In the genomic region with DNA sequence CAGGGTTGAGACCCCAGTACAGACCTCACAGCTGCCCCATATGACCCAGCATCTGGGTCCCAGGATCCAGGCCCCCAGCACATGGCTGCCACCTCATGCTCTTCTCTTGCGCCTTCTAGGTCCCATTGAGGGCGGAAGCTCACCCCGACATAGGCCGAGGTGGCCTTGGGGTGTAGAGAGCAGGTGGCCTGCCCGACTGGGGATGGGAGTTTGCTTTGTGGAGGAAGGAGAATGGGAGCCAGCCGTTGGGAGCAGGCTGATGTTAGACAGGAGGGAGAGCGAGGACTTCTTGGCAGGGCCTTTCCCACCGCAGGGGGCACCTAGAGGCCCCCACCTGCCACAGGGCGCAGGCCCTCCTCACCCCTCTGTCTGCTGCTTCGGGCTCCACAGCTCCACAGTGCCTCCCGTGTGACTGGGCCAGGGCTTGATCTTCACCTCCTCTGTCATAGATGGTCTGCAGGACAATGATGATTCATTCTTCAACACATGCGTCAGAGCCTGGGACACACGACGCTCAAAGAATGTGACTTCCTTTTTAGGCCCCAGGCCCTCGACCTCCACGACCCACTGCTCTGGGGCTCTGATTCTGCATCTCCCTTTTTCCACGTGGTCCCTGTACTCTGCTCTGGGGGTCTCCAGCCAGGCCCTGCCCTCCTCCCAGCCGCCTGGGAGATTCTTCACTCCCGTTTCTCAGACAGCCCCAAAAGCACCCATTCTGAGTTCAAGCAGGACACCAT, we compare ENCODE assay signal across 16 cellular contexts.
A peak's percentile ranks its signal among the peaks of the same experiment; 100 is the strongest.
DNase-seq lines count a peak whose midpoint lies in the region; ATAC-seq, FAIRE-seq and TF ChIP-seq lines count a peak whose summit lies in the region.
"Had no signal": no experiment of that assay in that cellular context is flagged by ENCODE, and none has a peak within 500 bp of the region (broad histone marks: within the 10 kb centered on the region; RNA-seq: fewer than 3 reads in every experiment).

No MANE protein-coding gene starts in this region.

- H3K9me3 ChIP-seq in mammary epithelial cell (replicated peaks; ENCODE audit: insufficient read depth, low read length), result no peaks in the 10 kb centered on the region
- no peaks in the 10 kb centered on the region for H3K9me3 ChIP-seq in CD4-positive, alpha-beta T cell (ENCODE audit: control insufficient read depth, low read length)
- H3K9me3 ChIP-seq: esophagus muscularis mucosa, pancreas, Peyer's patch, upper lobe of left lung had no signal

- no peaks in the 10 kb centered on the region for H3K79me2 ChIP-seq in mammary epithelial cell (ENCODE audit: insufficient read depth, low read length)

- peaks cover 14% of the 10 kb centered on the region for H3K4me1 ChIP-seq in mammary epithelial cell (ENCODE audit: insufficient read depth, low read length)
- H3K4me1 ChIP-seq: esophagus muscularis mucosa, pancreas, Peyer's patch, upper lobe of left lung had no signal

- H3K27me3 ChIP-seq in mammary epithelial cell (ENCODE audit: insufficient read depth, low read length), result no peaks in the 10 kb centered on the region
- H3K27me3 ChIP-seq in CD4-positive, alpha-beta T cell (ENCODE audit: control insufficient read depth, insufficient read depth, low read length), result peaks cover 4% of the 10 kb centered on the region
- H3K27me3 ChIP-seq: esophagus muscularis mucosa, pancreas, Peyer's patch, upper lobe of left lung had no signal

- H3K9ac ChIP-seq in mammary epithelial cell (ENCODE audit: insufficient read depth, low read length), result no peak overlapping the region

- in situ Hi-C loops in mammary epithelial cell (cut with MboI; ENCODE audit: low sequenced_read_pairs in 2 of 2), result no loop called here

- no peaks in the 10 kb centered on the region for H3K9me3 Mint-ChIP-seq in MCF 10A (ENCODE audit: unreplicated experiment)
- H3K9me3 Mint-ChIP-seq in CD4-positive, alpha-beta T cell, result no peaks in the 10 kb centered on the region
- H3K9me3 Mint-ChIP-seq: memory B cell had no signal

- BruUV-seq in MCF 10A (replicated peaks; lab: Mats Ljungman, UMichigan) (no TSS peak), mammary epithelial cell (replicated peaks; lab: Mats Ljungman, UMichigan) (no TSS peak)

- no peak for TF ChIP-seq CTCF in MCF 10A (IDR thresholded peaks at IDR 0.05; ENCODE audit: unreplicated experiment)
- TF ChIP-seq CTCF in mammary epithelial cell (conservative IDR thresholded peaks at IDR 0.05 in 1 of 2, IDR thresholded peaks at IDR 0.05 in 1 of 2; ENCODE audit: extremely low read depth in 1 of 2, insufficient read depth in 1 of 2, low read depth in 1 of 2, low read length in 2 of 2), result no peak
- TF ChIP-seq CTCF in fibroblast of pulmonary artery (IDR thresholded peaks at IDR 0.05; ENCODE audit: low read length, missing control alignments), result no peak
- no peak for TF ChIP-seq CTCF in CD4-positive, alpha-beta T cell (IDR thresholded peaks at IDR 0.05)

- CTCF ChIA-PET in MCF 10A (lab: Yijun Ruan, JAX) (interaction anchor here (0.7 kb wide), 1 partner anchor 45 kb away, joined by 3 read pairs; no protein-coding TSS in a partner anchor), mammary epithelial cell (lab: Charles Lee; ENCODE audit: low non-redundant PET) (no interaction called here)
- CTCF ChIA-PET in CD4-positive, alpha-beta T cell (lab: Charles Lee), result no interaction called here

- H3K4me2 ChIP-seq in mammary epithelial cell (ENCODE audit: insufficient read depth, low read depth, low read length), result no peak overlapping the region

- H3K4me3 Mint-ChIP-seq in MCF 10A (ENCODE audit: unreplicated experiment), result no peak overlapping the region
- no peak overlapping the region for H3K4me3 Mint-ChIP-seq in CD4-positive, alpha-beta T cell
- H3K4me3 Mint-ChIP-seq: memory B cell had no signal

- no peaks in the 10 kb centered on the region for H3K27me3 Mint-ChIP-seq in MCF 10A (ENCODE audit: insufficient read depth, unreplicated experiment)
- peaks cover 8% of the 10 kb centered on the region for H3K27me3 Mint-ChIP-seq in CD4-positive, alpha-beta T cell

- no peak overlapping the region for H2AFZ ChIP-seq in mammary epithelial cell (ENCODE audit: low read depth, low read length)

- H4K20me1 ChIP-seq in mammary epithelial cell (ENCODE audit: insufficient read depth, low read length), result no peaks in the 10 kb centered on the region

- no peak for FAIRE-seq in urothelium cell line (lab: Jason Lieb, UNC)
- FAIRE-seq: D721Med, pancreas, TTC549 had no signal

- dilution Hi-C loops in mammary epithelial cell (cut with HindIII; ENCODE audit: low sequenced_read_pairs), result no loop called here

- WGBS in mammary epithelial cell (ENCODE audit: low coverage, missing lambda C conversion rate), result 90% methylated on average over 17 of the region's 19 CpGs

- peak overlapping the region; percentile 29 for H3K27ac Mint-ChIP-seq in MCF 10A (ENCODE audit: low read depth, unreplicated experiment)
- H3K27ac Mint-ChIP-seq in CD4-positive, alpha-beta T cell, result no peak overlapping the region
- H3K27ac Mint-ChIP-seq: activated naive CD4-positive, alpha-beta T cell treated with anti-CD3 and anti-CD28 coated beads, Interleukin-2, amount 50 U/mL, for 72 hours; memory B cell had no signal

- intact Hi-C loops in MCF 10A (cut with micrococcal nuclease) (loop anchor here (2.0 kb wide), 1 partner anchor 82 kb away; no protein-coding TSS in a partner anchor), mammary epithelial cell (cut with micrococcal nuclease) (no loop called here)
- intact Hi-C loops in CD4-positive, alpha-beta T cell (cut with DNase I, micrococcal nuclease), result no loop called here

- no peak overlapping the region for H3K27ac ChIP-seq in mammary epithelial cell (ENCODE audit: insufficient read depth, low read depth, low read length)
- H3K27ac ChIP-seq in CD4-positive, alpha-beta T cell (ENCODE audit: low read depth, low read length), result no peak overlapping the region
- H3K27ac ChIP-seq: esophagus muscularis mucosa, pancreas, Peyer's patch, upper lobe of left lung had no signal

- no peaks in the 10 kb centered on the region for H3K36me3 Mint-ChIP-seq in MCF 10A (ENCODE audit: insufficient read depth, unreplicated experiment)
- H3K36me3 Mint-ChIP-seq in CD4-positive, alpha-beta T cell (ENCODE audit: low read depth), result no peaks in the 10 kb centered on the region
- H3K36me3 Mint-ChIP-seq: activated naive CD4-positive, alpha-beta T cell treated with anti-CD3 and anti-CD28 coated beads, Interleukin-2, amount 50 U/mL, for 72 hours; memory B cell had no signal

- H3K4me3 ChIP-seq in mammary epithelial cell (replicated peaks in 1 of 3; ENCODE audit: insufficient read depth in 1 of 3, low read depth in 2 of 3, low read length in 3 of 3) (no peak overlapping the region), fibroblast of pulmonary artery (replicated peaks; ENCODE audit: low read depth, low read length) (no peak overlapping the region)
- H3K4me3 ChIP-seq: esophagus muscularis mucosa, pancreas, Peyer's patch, upper lobe of left lung had no signal

- H3K36me3 ChIP-seq in mammary epithelial cell (ENCODE audit: insufficient read depth, low read length), result no peaks in the 10 kb centered on the region
- H3K36me3 ChIP-seq: esophagus muscularis mucosa, pancreas, Peyer's patch, upper lobe of left lung had no signal

- peaks cover 22% of the 10 kb centered on the region for H3K4me1 Mint-ChIP-seq in MCF 10A (ENCODE audit: insufficient read depth, unreplicated experiment)
- no peaks in the 10 kb centered on the region for H3K4me1 Mint-ChIP-seq in CD4-positive, alpha-beta T cell (ENCODE audit: low read depth)

- no peak for ATAC-seq in CD4-positive, alpha-beta T cell (ENCODE audit: poor library complexity)
- ATAC-seq in GM18867 (IDR thresholded peaks at IDR 0.05; ENCODE audit: unreplicated experiment), result no peak
- ATAC-seq: pancreas had no signal

- POLR2A ChIA-PET in MCF 10A (lab: Yijun Ruan, JAX), result interaction anchor here (0.6 to 1.2 kb wide), 3 partner anchors 11 to 41 kb away, joined by 3 to 4 read pairs (median 4); no protein-coding TSS in a partner anchor
- POLR2A ChIA-PET in CD4-positive, alpha-beta T cell (lab: Charles Lee), result no interaction called here

- DNase-seq in MCF 10A (ENCODE audit: unreplicated experiment) (peak; percentile 63), mammary epithelial cell (no peak), SIG-M5 (lab: John Stamatoyannopoulos, UW) (peak; percentile 15), fibroblast of pulmonary artery (ENCODE audit: low read depth) (peak; percentile 22), urothelium cell line (ENCODE audit: low spot score) (peak; percentile 42), NCI-H1048 (lab: John Stamatoyannopoulos, UW) (no peak)
- DNase-seq in CD4-positive, alpha-beta T cell, result no peak
- DNase-seq: pancreas had no signal

Comparison
In these comparisons a context has a peak if more than half of its experiments do, and no peak if none do; other contexts are left out.
1. DNase-seq: peak in MCF 10A (single experiment), SIG-M5 (single experiment), fibroblast of pulmonary artery (single experiment) and urothelium cell line (single experiment); none in mammary epithelial cell (single experiment), CD4-positive, alpha-beta T cell (0 of 10) and NCI-H1048 (single experiment).